ENCODE assay signal across 8 cellular contexts in genomic region chr1:200409203-200409760, GRCh38. TPM values are rescaled to one million over a fixed set of nuclear protein-coding genes. Genes with fewer than 3 reads are reported as not detected.
A peak's percentile ranks its signal among the peaks of the same experiment; 100 is the strongest.
DNase-seq lines count a peak whose midpoint lies in the region; ATAC-seq, FAIRE-seq and TF ChIP-seq lines count a peak whose summit lies in the region.

No MANE protein-coding gene starts in this region.

- H3K9me3 ChIP-seq in SJSA1 (replicated peaks) (peaks cover 4% of the 10 kb centered on the region; the same call in 1 of the 2 replicates), body of pancreas (no peaks in the 10 kb centered on the region), kidney (ENCODE audit: control insufficient read depth in 1 of 2, low read length in 2 of 2) (no peaks in the 10 kb centered on the region)

- TF ChIP-seq CTCF in body of pancreas (IDR thresholded peaks at IDR 0.05) (no peak), kidney (IDR thresholded peaks at IDR 0.05; ENCODE audit: borderline replicate concordance, extremely low read depth, insufficient read depth) (no peak)

- H3K27me3 ChIP-seq in SJSA1 (replicated peaks) (no peaks in the 10 kb centered on the region), body of pancreas (no peaks in the 10 kb centered on the region)

- peak overlapping the region; percentile 51 to 68 for H3K9ac ChIP-seq in kidney (ENCODE audit: low read length in 2 of 2)

- H3K27ac ChIP-seq in SJSA1 = peak overlapping the region; percentile 57
- peak overlapping the region; percentile 74 to 90 (median 81) for H3K27ac ChIP-seq in body of pancreas
- peak overlapping the region; percentile 52 to 87 for H3K27ac ChIP-seq in kidney (ENCODE audit: low read depth in 2 of 2, low read length in 2 of 2)

- peak; percentile 43 for ATAC-seq in GM18498 (IDR thresholded peaks at IDR 0.05; ENCODE audit: unreplicated experiment)
- peak; percentile 22 for ATAC-seq in HG02623 (IDR thresholded peaks at IDR 0.05; ENCODE audit: unreplicated experiment)
- peak; percentile 16 for ATAC-seq in body of pancreas

- FAIRE-seq in kidney (lab: Jason Lieb, UNC) = no peak

- H3K4me3 ChIP-seq in SJSA1 = peak overlapping the region; percentile 80
- H3K4me3 ChIP-seq in body of pancreas = peak overlapping the region; percentile 77 to 95
- peak overlapping the region; percentile 75 to 90 for H3K4me3 ChIP-seq in kidney (ENCODE audit: low read length in 2 of 2)

- H3K36me3 ChIP-seq in SJSA1 (peaks cover 54% of the 10 kb centered on the region), body of pancreas (replicated peaks in 1 of 2; ENCODE audit: insufficient read depth in 1 of 2, low read depth in 2 of 2) (no peaks in the 10 kb centered on the region), kidney (ENCODE audit: control insufficient read depth in 1 of 2, insufficient read depth in 2 of 2, low read length in 2 of 2) (no peaks in the 10 kb centered on the region)

- DNase-seq in SJSA1 (ENCODE audit: low read depth in 1 of 2, low spot score in 2 of 2) (peak; percentile 53 to 56), body of pancreas (peak; percentile 34 to 55 (median 42)), kidney (peak; percentile 84), GDM1 (lab: John Stamatoyannopoulos, UW) (no peak), NCI-H1436 treated with DMSO at 0.1 percent for 48 hours (lab: John Stamatoyannopoulos, UW) (no peak)
- DNase-seq in stimulated activated CD4-positive, alpha-beta T cell treated with anti-CD3 and anti-CD28 coated beads, Interleukin-2, amount 100 ng/mL, for 48 hours = peak; percentile 42 to 43

- intact Hi-C loops in body of pancreas (cut with DNase I) (no loop called here), kidney (cut with DNase I) (no loop called here)

- 0 to 1% methylated on average over 13 to 40 of the region's 41 CpGs for WGBS in body of pancreas, 2 donors

- TF ChIP-seq POLR2A in body of pancreas (IDR thresholded peaks at IDR 0.05) = no peak

- H3K4me1 ChIP-seq in SJSA1 (replicated peaks) (peaks cover 38% of the 10 kb centered on the region), body of pancreas (peaks cover 53% of the 10 kb centered on the region), kidney (ENCODE audit: control insufficient read depth in 1 of 2, insufficient read depth in 1 of 2, low read depth in 1 of 2, low read length in 2 of 2) (peaks cover 22 to 24% of the 10 kb centered on the region in 2 donors)

RNA-seq across cellular contexts. Expression of gene ZNF281, which starts 0.6 kb away (rescaled TPM):
- 25.1 and 32.0 TPM in 2 replicates for total RNA-seq in SJSA1 (2014; rRNA removed; shearing (Covaris generic))
- 1 to 10 TPM; 6.5 to 7.9 TPM for total RNA-seq in body of pancreas
- total RNA-seq in kidney = 13.1 TPM
- 4.0 TPM for polyA plus RNA-seq in kidney (ENCODE audit: insufficient read depth, low read depth, low replicate concordance)

Comparison
In these comparisons a context has a peak if more than half of its experiments do, and no peak if none do; other contexts are left out.
1. DNase-seq: peak in SJSA1 (2 of 2), body of pancreas (4 of 4), kidney (single experiment) and stimulated activated CD4-positive, alpha-beta T cell treated with anti-CD3 and anti-CD28 coated beads, Interleukin-2, amount 100 ng/mL, for 48 hours (2 of 2); none in GDM1 (single experiment) and NCI-H1436 treated with DMSO at 0.1 percent for 48 hours (single experiment).
2. Peak in every context shown above with its lines, with median percentiles within 50 percentile points of each other: ATAC-seq, H3K27ac ChIP-seq and H3K4me3 ChIP-seq.